8 cellular contexts compared by ENCODE assay signal in genomic region chr19:47419037-47419783, GRCh38. TPM values are rescaled to one million over a fixed set of nuclear protein-coding genes. Genes with fewer than 3 reads are reported as not detected.
DNase-seq lines count a peak whose midpoint lies in the region; ATAC-seq and TF ChIP-seq lines count a peak whose summit lies in the region.

Gene MEIS3 (minus strand): TSS chr19:47419527. CDS start chr19:47419081, 446 bp downstream.

- peak; percentile 29 for DNase-seq in DND-41
- no peak for DNase-seq in RPMI7951 (ENCODE audit: low read depth)
- DNase-seq in foreskin fibroblast: peak in 1 of 2 donors; percentile 29
- DNase-seq in psoas muscle: no peak
- no peak for DNase-seq in AG08395 (ENCODE audit: low spot score)
- DNase-seq in SHP77 treated with DMSO at 0.1 percent for 48 hours (lab: John Stamatoyannopoulos, UW): no peak

- H3K4me1 ChIP-seq in DND-41 (ENCODE audit: insufficient read depth, low read length): no peaks in the 10 kb centered on the region
- H3K4me1 ChIP-seq in psoas muscle: no peaks in the 10 kb centered on the region

- ATAC-seq in DND-41 (ENCODE audit: insufficient read depth, low read depth): peak; percentile 61; the same call in 2 of the 3 replicates
- ATAC-seq in psoas muscle: no peak
- no peak for ATAC-seq in GM21381 (IDR thresholded peaks at IDR 0.05; ENCODE audit: unreplicated experiment)
- no peak for ATAC-seq in GM21576 (IDR thresholded peaks at IDR 0.05; ENCODE audit: unreplicated experiment)

- no peaks in the 10 kb centered on the region for H3K79me2 ChIP-seq in DND-41 (ENCODE audit: insufficient read depth, low read length)

- no peak within 1 kb of the TSS for H3K27ac ChIP-seq in DND-41 (ENCODE audit: low read length)
- H3K27ac ChIP-seq in psoas muscle: no peak within 1 kb of the TSS

- H3K4me2 ChIP-seq in DND-41 (ENCODE audit: insufficient read depth, low read length): no peak within 1 kb of the TSS

- no peak for TF ChIP-seq CTCF in DND-41 (IDR thresholded peaks at IDR 0.05; ENCODE audit: borderline replicate concordance, extremely low read depth, low read length, poor library complexity, severe bottlenecking)
- no peak for TF ChIP-seq CTCF in foreskin fibroblast (IDR thresholded peaks at IDR 0.05; ENCODE audit: low read depth, low read length)
- TF ChIP-seq CTCF in psoas muscle (IDR thresholded peaks at IDR 0.05): no peak

- H3K4me3 ChIP-seq in DND-41 (ENCODE audit: low read depth in 1 of 2, low read length in 2 of 2) (no peak within 1 kb of the TSS), foreskin fibroblast (ENCODE audit: low read depth in 1 of 2, low read length in 2 of 2) (peak within 1 kb of the TSS; percentile 75 to 77), psoas muscle (peak within 1 kb of the TSS; percentile 42)

- no peak within 1 kb of the TSS for H2AFZ ChIP-seq in DND-41 (ENCODE audit: low read depth, low read length)

- H3K27me3 ChIP-seq in DND-41 (ENCODE audit: insufficient read depth, low read length, poor library complexity) (peaks cover 28% of the 10 kb centered on the region), psoas muscle (ENCODE audit: insufficient read depth in 3 of 3, low read length in 2 of 3) (peaks cover 0 to 83% (median 46%) of the 10 kb centered on the region in 3 donors)

- H4K20me1 ChIP-seq in DND-41 (ENCODE audit: insufficient read depth, low read length): peaks cover 5% of the 10 kb centered on the region; the same call in 1 of the 2 replicates

- H3K9me3 ChIP-seq in DND-41 (ENCODE audit: insufficient read depth, low read length, severe bottlenecking): no peaks in the 10 kb centered on the region
- no peaks in the 10 kb centered on the region for H3K9me3 ChIP-seq in psoas muscle

- no peak within 1 kb of the TSS for H3K9ac ChIP-seq in DND-41 (ENCODE audit: low read depth, low read length)

- 0 to 3% (median 1%) methylated on average over 24 to 69 of the region's 69 CpGs for WGBS in psoas muscle, 3 donors

- intact Hi-C loops in psoas muscle (cut with DNase I): no loop called here

- H3K36me3 ChIP-seq in DND-41 (ENCODE audit: insufficient read depth, low read length) (no peaks in the 10 kb centered on the region), psoas muscle (ENCODE audit: insufficient read depth in 1 of 2, low read depth in 1 of 2) (no peaks in the 10 kb centered on the region)

RNA-seq across cellular contexts. Expression of gene MEIS3, which starts in this region (rescaled TPM):
- total RNA-seq in RPMI7951 (2014; rRNA removed; shearing (Covaris generic)): 24.0 and 28.8 TPM in 2 replicates
- 1 to 10 TPM; 1.3 to 2.1 (median 1.8) TPM for total RNA-seq in psoas muscle
- 1 to 10 TPM in 2 of 3 donors, under 1 TPM in 1; 0.83 to 2.4 (median 1.4) TPM for polyA plus RNA-seq in psoas muscle

Comparison
In these comparisons a context has a peak if more than half of its experiments do, and no peak if none do; other contexts are left out.
1. H3K4me3 ChIP-seq: peak in foreskin fibroblast (2 of 2) and psoas muscle (single experiment); none in DND-41 (0 of 2).